Comparison of ENCODE assay signal across 11 cellular contexts in genomic region chr20:35312348-35312747, GRCh38. TPM values are rescaled to one million over a fixed set of nuclear protein-coding genes. Genes with fewer than 3 reads are reported as not detected.
A peak's percentile ranks its signal among the peaks of the same experiment; 100 is the strongest.
DNase-seq lines count a peak whose midpoint lies in the region; ATAC-seq and TF ChIP-seq lines count a peak whose summit lies in the region.
"Had no signal": no experiment of that assay in that cellular context is flagged by ENCODE, and none has a peak within 500 bp of the region (broad histone marks: within the 10 kb centered on the region; RNA-seq: fewer than 3 reads in every experiment).

No MANE protein-coding gene starts in this region.

- BruUV-seq in PC-3 (replicated peaks; lab: Mats Ljungman, UMichigan): no TSS peak

- peak overlapping the region; percentile 19; the same call in 1 of the 2 replicates for H3K4me3 ChIP-seq in PC-3 (ENCODE audit: low read length)
- H3K4me3 ChIP-seq in choroid plexus epithelial cell (ENCODE audit: low read depth, low read length): no peak overlapping the region
- no peak overlapping the region for H3K4me3 ChIP-seq in retinal pigment epithelial cell (ENCODE audit: low read length)
- H3K4me3 ChIP-seq: BLaER1 had no signal

- 0 out of 2 replicates have a peak, but pooled peaks cover 2% of the 10 kb centered on the region for H3K79me2 ChIP-seq in PC-3 (ENCODE audit: low read length)

- peaks cover 80% of the 10 kb centered on the region for H3K4me1 ChIP-seq in PC-3 (ENCODE audit: insufficient read depth, low read length)

- peak overlapping the region; percentile 83 for H3K27ac Mint-ChIP-seq in activated CD4-positive, alpha-beta T cell treated with anti-CD3 and anti-CD28 coated beads for 36 hours

- H3K36me3 Mint-ChIP-seq in activated CD4-positive, alpha-beta T cell treated with anti-CD3 and anti-CD28 coated beads for 36 hours (ENCODE audit: low read depth): peaks cover 8% of the 10 kb centered on the region

- DNase-seq in activated CD4-positive, alpha-beta T cell treated with anti-CD3 and anti-CD28 coated beads for 36 hours: peak; percentile 62
- DNase-seq in activated CD4-positive, alpha-beta T cell treated with anti-CD3 and anti-CD28 coated beads for 1 hour: no peak
- DNase-seq in PC-3: peak; percentile 98
- DNase-seq in choroid plexus epithelial cell (ENCODE audit: low read depth): peak; percentile 89
- DNase-seq in retinal pigment epithelial cell (ENCODE audit: low read depth): peak; percentile 58
- DNase-seq in HUDEP-2 (lab: John Stamatoyannopoulos, UW; ENCODE audit: unreplicated experiment in 76 of 76): no peak
- DNase-seq in Kasumi-1 (lab: John Stamatoyannopoulos, UW): no peak
- DNase-seq in HuH-7 (ENCODE audit: low spot score): no peak
- DNase-seq: cerebellar nuclear complex, SIG-M5 had no signal

- CTCF ChIA-PET in activated CD4-positive, alpha-beta T cell treated with anti-CD3 and anti-CD28 coated beads for 36 hours (lab: Charles Lee): interaction anchor here (1.7 to 2.0 kb wide), 2 partner anchors 8 to 17 kb away, joined by 5 read pairs; no protein-coding TSS in a partner anchor
- CTCF ChIA-PET in PC-3 (lab: Charles Lee): no interaction called here

- H3K4me3 Mint-ChIP-seq in activated CD4-positive, alpha-beta T cell treated with anti-CD3 and anti-CD28 coated beads for 36 hours: no peak overlapping the region

- H3K4me1 Mint-ChIP-seq in activated CD4-positive, alpha-beta T cell treated with anti-CD3 and anti-CD28 coated beads for 36 hours: peaks cover 57% of the 10 kb centered on the region

- H3K9me2 ChIP-seq in PC-3 (replicated peaks; ENCODE audit: low read length): no peaks in the 10 kb centered on the region

- H3K9ac ChIP-seq in PC-3 (ENCODE audit: low read length): peak overlapping the region; percentile 85
- H3K9ac ChIP-seq: BLaER1 had no signal

- peak overlapping the region; percentile 91 for H3K27ac ChIP-seq in PC-3 (ENCODE audit: low read length)
- H3K27ac ChIP-seq: BLaER1 had no signal

- H2AFZ ChIP-seq in PC-3 (ENCODE audit: low read length): no peak overlapping the region

- H3K9me3 Mint-ChIP-seq in activated CD4-positive, alpha-beta T cell treated with anti-CD3 and anti-CD28 coated beads for 36 hours (ENCODE audit: low read depth): no peaks in the 10 kb centered on the region

- H3K27me3 ChIP-seq in PC-3 (ENCODE audit: low read length): no peaks in the 10 kb centered on the region
- H3K27me3 ChIP-seq: BLaER1 had no signal

- POLR2A ChIA-PET in activated CD4-positive, alpha-beta T cell treated with anti-CD3 and anti-CD28 coated beads for 36 hours (lab: Charles Lee): no interaction called here
- POLR2A ChIA-PET in PC-3 (lab: Charles Lee; ENCODE audit: unreplicated experiment): interaction anchor here (0.6 kb wide), 2 partner anchors 10 to 148 kb away, joined by 3 to 4 read pairs; no protein-coding TSS in a partner anchor

- H3F3A ChIP-seq in PC-3 (ENCODE audit: low read length, unreplicated experiment): peaks cover 16% of the 10 kb centered on the region

- no peaks in the 10 kb centered on the region for H4K20me1 ChIP-seq in PC-3 (ENCODE audit: low read length)
- H4K20me1 ChIP-seq: BLaER1 had no signal

- intact Hi-C loops in activated CD4-positive, alpha-beta T cell treated with anti-CD3 and anti-CD28 coated beads for 36 hours (cut with DNase I, micrococcal nuclease): loop anchor here (1.0 to 2.0 kb wide), 2 partner anchors 11 to 16 kb away; no protein-coding TSS in a partner anchor
- intact Hi-C loops in PC-3 (cut with micrococcal nuclease): no loop called here

- H3K27me3 Mint-ChIP-seq in activated CD4-positive, alpha-beta T cell treated with anti-CD3 and anti-CD28 coated beads for 36 hours: no peaks in the 10 kb centered on the region

- peak; percentile 74 for ATAC-seq in activated CD4-positive, alpha-beta T cell treated with anti-CD3 and anti-CD28 coated beads for 36 hours
- ATAC-seq in PC-3: peak; percentile 84

- peak overlapping the region; percentile 51 for H3K4me2 ChIP-seq in PC-3 (ENCODE audit: low read length)
- H3K4me2 ChIP-seq: BLaER1 had no signal

- no peaks in the 10 kb centered on the region for H3K9me3 ChIP-seq in PC-3 (ENCODE audit: low read length)
- H3K9me3 ChIP-seq: BLaER1 had no signal

- no peaks in the 10 kb centered on the region for H3K36me3 ChIP-seq in PC-3 (ENCODE audit: low read depth, low read length)

- TF ChIP-seq CTCF in PC-3 (conservative IDR thresholded peaks at IDR 0.05; ENCODE audit: low read depth, low read length) (no peak), choroid plexus epithelial cell (conservative IDR thresholded peaks at IDR 0.05; ENCODE audit: low read depth, low read length) (no peak), retinal pigment epithelial cell (conservative IDR thresholded peaks at IDR 0.05; ENCODE audit: low read depth, low read length) (no peak)

RNA-seq across cellular contexts. Expression of gene FAM83C, which starts 20.1 kb away (rescaled TPM):
- not detected for total RNA-seq in activated CD4-positive, alpha-beta T cell treated with anti-CD3 and anti-CD28 coated beads for 36 hours
- total RNA-seq in PC-3 (2014; rRNA removed): 0.12 TPM in 1 of 2 replicates, not detected in the other

RNA-seq across cellular contexts. Expression of gene EIF6, which starts 27.8 kb away (rescaled TPM):
- total RNA-seq in activated CD4-positive, alpha-beta T cell treated with anti-CD3 and anti-CD28 coated beads for 36 hours: 100 to 1,000 TPM; 110 to 124 TPM
- total RNA-seq in PC-3 (2014; rRNA removed): 292 and 294 TPM in 2 replicates

RNA-seq across cellular contexts. Expression of gene MMP24OS, which starts 34.4 kb away (rescaled TPM):
- 10 to 100 TPM; 44.6 to 56.8 TPM for total RNA-seq in activated CD4-positive, alpha-beta T cell treated with anti-CD3 and anti-CD28 coated beads for 36 hours
- 19.5 and 22.7 TPM in 2 replicates for total RNA-seq in PC-3 (2014; rRNA removed)

Comparison
In these comparisons a context has a peak if more than half of its experiments do, and no peak if none do; other contexts are left out.
1. DNase-seq: peak in activated CD4-positive, alpha-beta T cell treated with anti-CD3 and anti-CD28 coated beads for 36 hours (single experiment), PC-3 (single experiment), choroid plexus epithelial cell (single experiment) and retinal pigment epithelial cell (single experiment); none in activated CD4-positive, alpha-beta T cell treated with anti-CD3 and anti-CD28 coated beads for 1 hour (single experiment), HUDEP-2 (0 of 76), Kasumi-1 (0 of 2) and HuH-7 (single experiment).